Comparison of ENCODE assay signal across 1 cellular context in genomic region chr10:119394657-119395286, GRCh38.
A peak's percentile ranks its signal among the peaks of the same experiment; 100 is the strongest.
TF ChIP-seq lines count a peak whose summit lies in the region.

No MANE protein-coding gene starts in this region.

TF ChIP-seq in HepG2, 621 proteins besides CTCF, POLR2A, EP300 and RAD21:
- peak; percentile 73 for TF ChIP-seq ZBTB33 (CRISPR knock-in tag; IDR thresholded peaks at IDR 0.05)
- no peak for TF ChIP-seq ZNF501 (CRISPR knock-in tag; IDR thresholded peaks at IDR 0.05)
- TF ChIP-seq, protein P1, sequence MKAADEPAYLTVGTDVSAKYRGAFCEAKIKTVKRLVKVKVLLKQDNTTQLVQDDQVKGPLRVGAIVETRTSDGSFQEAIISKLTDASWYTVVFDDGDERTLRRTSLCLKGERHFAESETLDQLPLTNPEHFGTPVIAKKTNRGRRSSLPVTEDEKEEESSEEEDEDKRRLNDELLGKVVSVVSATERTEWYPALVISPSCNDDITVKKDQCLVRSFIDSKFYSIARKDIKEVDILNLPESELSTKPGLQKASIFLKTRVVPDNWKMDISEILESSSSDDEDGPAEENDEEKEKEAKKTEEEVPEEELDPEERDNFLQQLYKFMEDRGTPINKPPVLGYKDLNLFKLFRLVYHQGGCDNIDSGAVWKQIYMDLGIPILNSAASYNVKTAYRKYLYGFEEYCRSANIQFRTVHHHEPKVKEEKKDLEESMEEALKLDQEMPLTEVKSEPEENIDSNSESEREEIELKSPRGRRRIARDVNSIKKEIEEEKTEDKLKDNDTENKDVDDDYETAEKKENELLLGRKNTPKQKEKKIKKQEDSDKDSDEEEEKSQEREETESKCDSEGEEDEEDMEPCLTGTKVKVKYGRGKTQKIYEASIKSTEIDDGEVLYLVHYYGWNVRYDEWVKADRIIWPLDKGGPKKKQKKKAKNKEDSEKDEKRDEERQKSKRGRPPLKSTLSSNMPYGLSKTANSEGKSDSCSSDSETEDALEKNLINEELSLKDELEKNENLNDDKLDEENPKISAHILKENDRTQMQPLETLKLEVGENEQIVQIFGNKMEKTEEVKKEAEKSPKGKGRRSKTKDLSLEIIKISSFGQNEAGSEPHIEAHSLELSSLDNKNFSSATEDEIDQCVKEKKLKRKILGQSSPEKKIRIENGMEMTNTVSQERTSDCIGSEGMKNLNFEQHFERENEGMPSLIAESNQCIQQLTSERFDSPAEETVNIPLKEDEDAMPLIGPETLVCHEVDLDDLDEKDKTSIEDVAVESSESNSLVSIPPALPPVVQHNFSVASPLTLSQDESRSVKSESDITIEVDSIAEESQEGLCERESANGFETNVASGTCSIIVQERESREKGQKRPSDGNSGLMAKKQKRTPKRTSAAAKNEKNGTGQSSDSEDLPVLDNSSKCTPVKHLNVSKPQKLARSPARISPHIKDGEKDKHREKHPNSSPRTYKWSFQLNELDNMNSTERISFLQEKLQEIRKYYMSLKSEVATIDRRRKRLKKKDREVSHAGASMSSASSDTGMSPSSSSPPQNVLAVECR (CRISPR knock-in tag; IDR thresholded peaks at IDR 0.05; ENCODE audit: borderline replicate concordance): no peak
- TF ChIP-seq ZNF296 (CRISPR knock-in tag; conservative IDR thresholded peaks at IDR 0.05): no peak
- TF ChIP-seq TCF12 (IDR thresholded peaks at IDR 0.05): no peak
- TF ChIP-seq TCF12 (CRISPR knock-in tag; IDR thresholded peaks at IDR 0.05): no peak
- TF ChIP-seq XRCC5 (optimal IDR thresholded peaks at IDR 0.05; ENCODE audit: low read length): no peak
- TF ChIP-seq HOXA3 (CRISPR knock-in tag; IDR thresholded peaks at IDR 0.05): peak; percentile 42; the same call in 1 of the 2 replicates
- TF ChIP-seq, protein P2, sequence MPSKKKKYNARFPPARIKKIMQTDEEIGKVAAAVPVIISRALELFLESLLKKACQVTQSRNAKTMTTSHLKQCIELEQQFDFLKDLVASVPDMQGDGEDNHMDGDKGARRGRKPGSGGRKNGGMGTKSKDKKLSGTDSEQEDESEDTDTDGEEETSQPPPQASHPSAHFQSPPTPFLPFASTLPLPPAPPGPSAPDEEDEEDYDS (CRISPR knock-in tag; IDR thresholded peaks at IDR 0.05): no peak
- no peak for TF ChIP-seq ZFP41 (CRISPR knock-in tag; IDR thresholded peaks at IDR 0.05; ENCODE audit: borderline replicate concordance)
- TF ChIP-seq ZFP82 (CRISPR knock-in tag; IDR thresholded peaks at IDR 0.05; ENCODE audit: borderline replicate concordance): no peak
